1 cellular context compared by ENCODE assay signal in genomic region chr6:37819802-37820712, GRCh38.
TF ChIP-seq lines count a peak whose summit lies in the region.

No MANE protein-coding gene starts in this region.

TF ChIP-seq in HEK293, 187 proteins besides CTCF, POLR2A, EP300 and RAD21 (continued from another document):
- peak; percentile 69 for TF ChIP-seq ZNF660 (tag by site-specific recombination; IDR thresholded peaks at IDR 0.05)
- TF ChIP-seq EGR2 (tag by site-specific recombination; IDR thresholded peaks at IDR 0.05; ENCODE audit: low read depth), result peak; percentile 51
- TF ChIP-seq ZNF692 (tag by site-specific recombination; IDR thresholded peaks at IDR 0.05), result peak; percentile 61; the same call in 1 of the 2 replicates
- no peak for TF ChIP-seq ZNF155 (tag by site-specific recombination; IDR thresholded peaks at IDR 0.05)
- no peak for TF ChIP-seq ZNF221 (tag by site-specific recombination; IDR thresholded peaks at IDR 0.05; ENCODE audit: borderline replicate concordance)
- 0 out of 2 replicates have a peak, but pooled peaks have one; percentile 10 for TF ChIP-seq KLF1 (tag by site-specific recombination; IDR thresholded peaks at IDR 0.05)
- TF ChIP-seq ZNF23 (tag by site-specific recombination; IDR thresholded peaks at IDR 0.05; ENCODE audit: borderline replicate concordance), result no peak
- no peak for TF ChIP-seq ZBTB26 (tag by site-specific recombination; optimal IDR thresholded peaks at IDR 0.05)
- 0 out of 2 replicates have a peak, but pooled peaks have one; percentile 31 for TF ChIP-seq MZF1 (tag by site-specific recombination; IDR thresholded peaks at IDR 0.05; ENCODE audit: borderline replicate concordance)
- peak; percentile 24; the same call in 1 of the 2 replicates for TF ChIP-seq ZBTB17 (tag by site-specific recombination; IDR thresholded peaks at IDR 0.05)
- TF ChIP-seq ZBTB21 (tag by site-specific recombination; IDR thresholded peaks at IDR 0.05), result 0 out of 2 replicates have a peak, but pooled peaks have one; percentile 34
- peak; percentile 53; the same call in 1 of the 2 replicates for TF ChIP-seq KLF17 (tag by site-specific recombination; IDR thresholded peaks at IDR 0.05)
- TF ChIP-seq SP3 (tag by site-specific recombination; IDR thresholded peaks at IDR 0.05), result peak; percentile 71
- TF ChIP-seq ZNF366 (tag by site-specific recombination; conservative IDR thresholded peaks at IDR 0.05), result peak; percentile 61
- TF ChIP-seq IKZF3 (tag by site-specific recombination; IDR thresholded peaks at IDR 0.05), result peak; percentile 88
- no peak for TF ChIP-seq ZNF140 (tag by site-specific recombination; IDR thresholded peaks at IDR 0.05)
